1 cellular context compared by ENCODE assay signal in genomic region chr7:30751257-30751650, GRCh38.
TF ChIP-seq lines count a peak whose summit lies in the region.

No MANE protein-coding gene starts in this region.

TF ChIP-seq in IMR-90, 13 proteins besides CTCF, POLR2A, EP300 and RAD21:
- peak; percentile 9; the same call in 1 of the 2 replicates for TF ChIP-seq FOS (IDR thresholded peaks at IDR 0.05; ENCODE audit: low read depth, low read length)
- no peak for TF ChIP-seq BHLHE40 (IDR thresholded peaks at IDR 0.05; ENCODE audit: low read depth, low read length)
- TF ChIP-seq MAFK (IDR thresholded peaks at IDR 0.05; ENCODE audit: low read depth, low read length): no peak
- TF ChIP-seq CHD1 (IDR thresholded peaks at IDR 0.05; ENCODE audit: low read depth, low read length): no peak
- TF ChIP-seq ELK1 (IDR thresholded peaks at IDR 0.05; ENCODE audit: borderline replicate concordance, low read depth, low read length): no peak
